Comparison of ENCODE assay signal across 8 cellular contexts in genomic region chr22:35838849-35839646, GRCh38.
DNase-seq lines count a peak whose midpoint lies in the region; ATAC-seq and TF ChIP-seq lines count a peak whose summit lies in the region.

No MANE protein-coding gene starts in this region.

- no peak overlapping the region for H3K9ac ChIP-seq in parathyroid adenoma

- no peak overlapping the region for H2AFZ ChIP-seq in parathyroid adenoma

- H3K27me3 ChIP-seq in parathyroid adenoma (ENCODE audit: control insufficient read depth, insufficient read depth, low read length): no peaks in the 10 kb centered on the region

- H3K36me3 ChIP-seq in parathyroid adenoma (ENCODE audit: control insufficient read depth, insufficient read depth, low read length): no peaks in the 10 kb centered on the region

- peak overlapping the region; percentile 83 for H3K27ac ChIP-seq in parathyroid adenoma

- peak; percentile 37 for TF ChIP-seq CTCF in parathyroid adenoma (IDR thresholded peaks at IDR 0.05)

- H3K9me3 ChIP-seq in parathyroid adenoma (ENCODE audit: control insufficient read depth, low read length): no peaks in the 10 kb centered on the region

- H3K4me3 ChIP-seq in Jurkat, Clone E6-1 (ENCODE audit: low read length): no peak overlapping the region
- peak overlapping the region; percentile 54 for H3K4me3 ChIP-seq in parathyroid adenoma (ENCODE audit: low read depth, low read length)

- DNase-seq in COLO668 (lab: John Stamatoyannopoulos, UW; ENCODE audit: unreplicated experiment): peak; percentile 27
- DNase-seq in Jurkat, Clone E6-1 (ENCODE audit: low read depth, low spot score): peak; percentile 7
- peak; percentile 80 for DNase-seq in fibroblast of the conjunctiva (ENCODE audit: low read depth)
- DNase-seq in GDM1 (lab: John Stamatoyannopoulos, UW): no peak

- H3K79me2 ChIP-seq in parathyroid adenoma: peaks cover 3% of the 10 kb centered on the region

- ATAC-seq in SK-N-SH treated with all-trans-retinoic acid at 6 μM for 48 hours (peak; percentile 27), HG03159 (IDR thresholded peaks at IDR 0.05; ENCODE audit: unreplicated experiment) (no peak), HG02970 (IDR thresholded peaks at IDR 0.05; ENCODE audit: low FRiP score, unreplicated experiment) (no peak)

- H3K4me2 ChIP-seq in parathyroid adenoma (ENCODE audit: low read length): peak overlapping the region; percentile 64

- peaks cover 19% of the 10 kb centered on the region for H3K4me1 ChIP-seq in parathyroid adenoma

TF ChIP-seq in SK-N-SH treated with all-trans-retinoic acid at 6 μM for 48 hours, 23 proteins besides CTCF, POLR2A, EP300 and RAD21:
- TF ChIP-seq RARB (CRISPR knock-in tag; IDR thresholded peaks at IDR 0.05) (no peak), TOX (CRISPR knock-in tag; IDR thresholded peaks at IDR 0.05; ENCODE audit: borderline replicate concordance) (no peak), OSR1 (CRISPR knock-in tag; IDR thresholded peaks at IDR 0.05) (no peak), ESRRG (CRISPR knock-in tag; IDR thresholded peaks at IDR 0.05) (no peak), BACH2 (CRISPR knock-in tag; IDR thresholded peaks at IDR 0.05; ENCODE audit: borderline replicate concordance) (no peak), ZFP30 (CRISPR knock-in tag; IDR thresholded peaks at IDR 0.05) (no peak), CSDC2 (CRISPR knock-in tag; IDR thresholded peaks at IDR 0.05) (no peak), ZNF8 (CRISPR knock-in tag; IDR thresholded peaks at IDR 0.05) (no peak), ZNF70 (CRISPR knock-in tag; IDR thresholded peaks at IDR 0.05) (no peak), SNAI2 (CRISPR knock-in tag; IDR thresholded peaks at IDR 0.05) (no peak), ISL1 (CRISPR knock-in tag; IDR thresholded peaks at IDR 0.05) (no peak), POU6F1 (CRISPR knock-in tag; IDR thresholded peaks at IDR 0.05; ENCODE audit: borderline replicate concordance, low read depth) (no peak), PPARA (CRISPR knock-in tag; IDR thresholded peaks at IDR 0.05; ENCODE audit: borderline replicate concordance) (no peak), ZNF565 (CRISPR knock-in tag; conservative IDR thresholded peaks at IDR 0.05; ENCODE audit: low read depth) (no peak), ZC3H10 (CRISPR knock-in tag; IDR thresholded peaks at IDR 0.05) (no peak), TCF4 (CRISPR knock-in tag; IDR thresholded peaks at IDR 0.05; ENCODE audit: borderline replicate concordance) (no peak), GLIS3 (CRISPR knock-in tag; IDR thresholded peaks at IDR 0.05) (no peak), ARNTL (CRISPR knock-in tag; IDR thresholded peaks at IDR 0.05; ENCODE audit: borderline replicate concordance, low read depth) (no peak)
- TF ChIP-seq, protein P1, sequence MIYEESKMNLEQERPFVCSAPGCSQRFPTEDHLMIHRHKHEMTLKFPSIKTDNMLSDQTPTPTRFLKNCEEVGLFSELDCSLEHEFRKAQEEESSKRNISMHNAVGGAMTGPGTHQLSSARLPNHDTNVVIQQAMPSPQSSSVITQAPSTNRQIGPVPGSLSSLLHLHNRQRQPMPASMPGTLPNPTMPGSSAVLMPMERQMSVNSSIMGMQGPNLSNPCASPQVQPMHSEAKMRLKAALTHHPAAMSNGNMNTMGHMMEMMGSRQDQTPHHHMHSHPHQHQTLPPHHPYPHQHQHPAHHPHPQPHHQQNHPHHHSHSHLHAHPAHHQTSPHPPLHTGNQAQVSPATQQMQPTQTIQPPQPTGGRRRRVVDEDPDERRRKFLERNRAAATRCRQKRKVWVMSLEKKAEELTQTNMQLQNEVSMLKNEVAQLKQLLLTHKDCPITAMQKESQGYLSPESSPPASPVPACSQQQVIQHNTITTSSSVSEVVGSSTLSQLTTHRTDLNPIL (CRISPR knock-in tag; IDR thresholded peaks at IDR 0.05; ENCODE audit: low read depth): no peak
- TF ChIP-seq, protein P2, sequence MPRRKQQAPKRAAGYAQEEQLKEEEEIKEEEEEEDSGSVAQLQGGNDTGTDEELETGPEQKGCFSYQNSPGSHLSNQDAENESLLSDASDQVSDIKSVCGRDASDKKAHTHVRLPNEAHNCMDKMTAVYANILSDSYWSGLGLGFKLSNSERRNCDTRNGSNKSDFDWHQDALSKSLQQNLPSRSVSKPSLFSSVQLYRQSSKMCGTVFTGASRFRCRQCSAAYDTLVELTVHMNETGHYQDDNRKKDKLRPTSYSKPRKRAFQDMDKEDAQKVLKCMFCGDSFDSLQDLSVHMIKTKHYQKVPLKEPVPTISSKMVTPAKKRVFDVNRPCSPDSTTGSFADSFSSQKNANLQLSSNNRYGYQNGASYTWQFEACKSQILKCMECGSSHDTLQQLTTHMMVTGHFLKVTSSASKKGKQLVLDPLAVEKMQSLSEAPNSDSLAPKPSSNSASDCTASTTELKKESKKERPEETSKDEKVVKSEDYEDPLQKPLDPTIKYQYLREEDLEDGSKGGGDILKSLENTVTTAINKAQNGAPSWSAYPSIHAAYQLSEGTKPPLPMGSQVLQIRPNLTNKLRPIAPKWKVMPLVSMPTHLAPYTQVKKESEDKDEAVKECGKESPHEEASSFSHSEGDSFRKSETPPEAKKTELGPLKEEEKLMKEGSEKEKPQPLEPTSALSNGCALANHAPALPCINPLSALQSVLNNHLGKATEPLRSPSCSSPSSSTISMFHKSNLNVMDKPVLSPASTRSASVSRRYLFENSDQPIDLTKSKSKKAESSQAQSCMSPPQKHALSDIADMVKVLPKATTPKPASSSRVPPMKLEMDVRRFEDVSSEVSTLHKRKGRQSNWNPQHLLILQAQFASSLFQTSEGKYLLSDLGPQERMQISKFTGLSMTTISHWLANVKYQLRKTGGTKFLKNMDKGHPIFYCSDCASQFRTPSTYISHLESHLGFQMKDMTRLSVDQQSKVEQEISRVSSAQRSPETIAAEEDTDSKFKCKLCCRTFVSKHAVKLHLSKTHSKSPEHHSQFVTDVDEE (CRISPR knock-in tag; IDR thresholded peaks at IDR 0.05): no peak
